Comparison of ENCODE assay signal across 17 cellular contexts in genomic region chr17:7292729-7293128, GRCh38. TPM values are rescaled to one million over a fixed set of nuclear protein-coding genes. Genes with fewer than 3 reads are reported as not detected.
DNase-seq lines count a peak whose midpoint lies in the region; ATAC-seq and TF ChIP-seq lines count a peak whose summit lies in the region.
"Had no signal": no experiment of that assay in that cellular context is flagged by ENCODE, and none has a peak within 500 bp of the region (broad histone marks: within the 10 kb centered on the region; RNA-seq: fewer than 3 reads in every experiment).

No MANE protein-coding gene starts in this region.

- H3K27ac Mint-ChIP-seq in CD8-positive, alpha-beta memory T cell, result peak overlapping the region in 1 of 8 donors; percentile 9
- H3K27ac Mint-ChIP-seq: activated T-cell treated with anti-CD3 and anti-CD28 coated beads, Interleukin-2, amount 50 U/mL, for 24 hours had no signal

- H3K4me3 ChIP-seq in CD8-positive, alpha-beta memory T cell (ENCODE audit: low read length), result no peak overlapping the region
- H3K4me3 ChIP-seq in SK-N-MC (peak overlapping the region; percentile 81), gastrocnemius medialis (no peak overlapping the region), aorta (ENCODE audit: low read length in 2 of 2) (no peak overlapping the region)
- H3K4me3 ChIP-seq: ovary, smooth muscle cell had no signal

- H3K36me3 ChIP-seq in CD8-positive, alpha-beta memory T cell (ENCODE audit: insufficient read depth, low read length), result no peaks in the 10 kb centered on the region
- H3K36me3 ChIP-seq in SK-N-MC (ENCODE audit: insufficient read depth, low read length) (no peaks in the 10 kb centered on the region), gastrocnemius medialis (no peaks in the 10 kb centered on the region), aorta (ENCODE audit: control insufficient read depth in 1 of 2, insufficient read depth in 2 of 2, low read length in 1 of 2) (no peaks in the 10 kb centered on the region)
- H3K36me3 ChIP-seq: ovary had no signal

- no peak for DNase-seq in CD8-positive, alpha-beta memory T cell
- no peak for DNase-seq in SK-N-MC (ENCODE audit: low read depth, low spot score)
- peak; percentile 48 for DNase-seq in left ventricle myocardium superior
- DNase-seq in gastrocnemius medialis, result peak in 1 of 2 donors; percentile 56
- DNase-seq in stimulated activated CD4-positive, alpha-beta T cell treated with anti-CD3 and anti-CD28 coated beads, Interleukin-2, amount 100 ng/mL, for 24 hours, result no peak
- no peak for DNase-seq in aorta
- no peak for DNase-seq in cerebellum (ENCODE audit: low spot score)
- DNase-seq: activated CD4-positive, alpha-beta T cell treated with anti-CD3 and anti-CD28 coated beads, Interleukin-2, amount 50 U/mL, for 4 hours; activated T-cell treated with anti-CD3 and anti-CD28 coated beads, Interleukin-2, amount 50 U/mL, for 24 hours; DMS53; glutamatergic neuron; GOT3; NCI-H2029; NCI-H510A treated with DMSO at 0.1 percent for 48 hours; stimulated activated naive CD4-positive, alpha-beta T cell treated with Interleukin-2 at 50 U/mL for 16 hours had no signal

- in situ Hi-C loops in gastrocnemius medialis (cut with MboI; ENCODE audit: low sequenced_read_pairs in 4 of 4), result no loop called here

- peaks cover 0 to 2% (median 0%) of the 10 kb centered on the region in 5 donors for H3K9me3 Mint-ChIP-seq in CD8-positive, alpha-beta memory T cell
- H3K9me3 Mint-ChIP-seq: activated T-cell treated with anti-CD3 and anti-CD28 coated beads, Interleukin-2, amount 50 U/mL, for 24 hours had no signal

- intact Hi-C loops in left ventricle myocardium superior (cut with micrococcal nuclease), result no loop called here
- intact Hi-C loops in gastrocnemius medialis (cut with DNase I; ENCODE audit: low total_unique reads), result no loop called here
- intact Hi-C loops in aorta (cut with DNase I), result loop anchor here in 1 of 2 donors (10.0 kb wide), 1 partner anchor 248 kb away; the partner anchor contains the start of gene SLC16A11

- H3K27ac ChIP-seq in CD8-positive, alpha-beta memory T cell (ENCODE audit: low read depth, low read length), result no peak overlapping the region
- H3K27ac ChIP-seq in SK-N-MC (no peak overlapping the region), gastrocnemius medialis (peak overlapping the region; percentile 95 to 100 (median 98)), aorta (ENCODE audit: low read depth in 1 of 2, low read length in 2 of 2) (no peak overlapping the region)
- H3K27ac ChIP-seq: ovary had no signal

- peak overlapping the region in 4 of 7 donors; percentile 1 to 60 (median 40) for H3K4me3 Mint-ChIP-seq in CD8-positive, alpha-beta memory T cell
- H3K4me3 Mint-ChIP-seq: activated T-cell treated with anti-CD3 and anti-CD28 coated beads, Interleukin-2, amount 50 U/mL, for 24 hours had no signal

- CTCF ChIA-PET in CD8-positive, alpha-beta memory T cell (lab: Charles Lee), result interaction anchor here (2.5 kb wide), 1 partner anchor 11 kb away, joined by 10 read pairs; the partner anchor contains the start of gene SLC2A4

- no peak for TF ChIP-seq CTCF in gastrocnemius medialis (IDR thresholded peaks at IDR 0.05 in 4 of 5, conservative IDR thresholded peaks at IDR 0.05 in 1 of 5)

- no peak overlapping the region for H3K9ac ChIP-seq in SK-N-MC (ENCODE audit: insufficient read length)

- peaks cover 24% of the 10 kb centered on the region for H3K4me1 ChIP-seq in CD8-positive, alpha-beta memory T cell (ENCODE audit: insufficient read depth, low read length)
- H3K4me1 ChIP-seq in gastrocnemius medialis, result peaks cover 47 to 57% of the 10 kb centered on the region in 2 donors
- no peaks in the 10 kb centered on the region for H3K4me1 ChIP-seq in aorta (ENCODE audit: control insufficient read depth in 1 of 2, insufficient read depth in 2 of 2, low read length in 2 of 2)

- 38 to 44% methylated on average over 6 of the region's 6 CpGs for WGBS in aorta, 2 donors

- peaks cover 14 to 27% (median 22%) of the 10 kb centered on the region in 3 donors for H3K4me1 Mint-ChIP-seq in CD8-positive, alpha-beta memory T cell

- POLR2A ChIA-PET in CD8-positive, alpha-beta memory T cell (lab: Charles Lee), result no interaction called here

- H3K36me3 Mint-ChIP-seq in CD8-positive, alpha-beta memory T cell, result no peaks in the 10 kb centered on the region

- H3K27me3 ChIP-seq in CD8-positive, alpha-beta memory T cell (ENCODE audit: insufficient read depth, low read length, poor library complexity, severe bottlenecking), result peaks cover 7% of the 10 kb centered on the region
- H3K27me3 ChIP-seq in gastrocnemius medialis (no peaks in the 10 kb centered on the region), aorta (ENCODE audit: control insufficient read depth in 1 of 2, insufficient read depth in 2 of 2, low read length in 1 of 2) (peaks cover 0 to 2% of the 10 kb centered on the region in 2 donors)

- peaks cover 30 to 32% of the 10 kb centered on the region in 2 donors for H3K27me3 Mint-ChIP-seq in CD8-positive, alpha-beta memory T cell

- no peak for ATAC-seq in left ventricle myocardium superior
- no peak for ATAC-seq in gastrocnemius medialis
- no peak for ATAC-seq in aorta (ENCODE audit: low FRiP score)

- TF ChIP-seq POLR2A in gastrocnemius medialis (IDR thresholded peaks at IDR 0.05), result no peak

- H3K9me3 ChIP-seq in CD8-positive, alpha-beta memory T cell (ENCODE audit: low read length), result no peaks in the 10 kb centered on the region
- H3K9me3 ChIP-seq in SK-N-MC (ENCODE audit: low read depth, low read length) (no peaks in the 10 kb centered on the region), gastrocnemius medialis (no peaks in the 10 kb centered on the region), aorta (ENCODE audit: control insufficient read depth, low read length) (no peaks in the 10 kb centered on the region)
- H3K9me3 ChIP-seq: ovary had no signal

RNA-seq across cellular contexts. Expression of gene YBX2, which starts 1.7 kb away (rescaled TPM):
- total RNA-seq in CD8-positive, alpha-beta memory T cell, result under 1 TPM; 0.07 to 0.26 TPM
- not detected for polyA plus RNA-seq in CD8-positive, alpha-beta memory T cell
- 0.77 TPM for total RNA-seq in left ventricle myocardium superior
- 1 to 10 TPM in 1 of 4 donors, under 1 TPM in 2, not detected in 1; 0.42 to 2.2 (median 0.46) TPM for total RNA-seq in gastrocnemius medialis
- under 1 TPM; 0.10 to 0.60 TPM for total RNA-seq in aorta
- polyA plus RNA-seq in aorta, result 1 to 10 TPM in 1 of 2 donors, not detected in 1; 5.6 TPM
- total RNA-seq in cerebellum, result 1.5 TPM

RNA-seq across cellular contexts. Expression of gene SLC2A4, which starts 11.2 kb away (rescaled TPM):
- total RNA-seq in CD8-positive, alpha-beta memory T cell, result under 1 TPM; 0.18 to 0.24 TPM
- not detected for polyA plus RNA-seq in CD8-positive, alpha-beta memory T cell
- 170 TPM for total RNA-seq in left ventricle myocardium superior
- 100 to 1,000 TPM; 148 to 310 (median 227) TPM for total RNA-seq in gastrocnemius medialis
- 1 to 10 TPM; 2.5 to 3.9 TPM for total RNA-seq in aorta
- 1 to 10 TPM in 1 of 2 donors, under 1 TPM in 1; 0.63 to 1.6 TPM for polyA plus RNA-seq in aorta
- 0.18 TPM for total RNA-seq in cerebellum
- total RNA-seq: smooth muscle cell had no signal
- polyA plus RNA-seq: smooth muscle cell had no signal

RNA-seq across cellular contexts. Expression of gene EIF5A, which starts 14.7 kb away (rescaled TPM):
- 1,000 to 10,000 TPM; 1,533 to 1,595 TPM for total RNA-seq in CD8-positive, alpha-beta memory T cell
- polyA plus RNA-seq in CD8-positive, alpha-beta memory T cell, result 230 TPM
- total RNA-seq in left ventricle myocardium superior, result 311 TPM
- total RNA-seq in gastrocnemius medialis, result 100 to 1,000 TPM; 115 to 384 (median 273) TPM
- total RNA-seq in aorta, result 100 to 1,000 TPM; 198 to 280 TPM
- polyA plus RNA-seq in aorta, result 100 to 1,000 TPM; 223 to 232 TPM
- 81.6 TPM for total RNA-seq in cerebellum

RNA-seq across cellular contexts. Expression of gene GPS2, which starts 22.4 kb away (rescaled TPM):
- total RNA-seq in CD8-positive, alpha-beta memory T cell, result 10 to 100 TPM; 81.1 to 85.2 TPM
- polyA plus RNA-seq in CD8-positive, alpha-beta memory T cell, result 116 TPM
- total RNA-seq in left ventricle myocardium superior (75.0 TPM), gastrocnemius medialis (100 to 1,000 TPM; 135 to 240 (median 169) TPM), aorta (10 to 100 TPM; 49.5 to 55.6 TPM), cerebellum (29.2 TPM)
- 10 to 100 TPM; 55.0 to 99.1 TPM for polyA plus RNA-seq in aorta

RNA-seq across cellular contexts. Expression of gene CLDN7, which starts 30.5 kb away (rescaled TPM):
- 1 to 10 TPM in 1 of 2 experiments, under 1 TPM in 1; 0.63 to 1.1 TPM for total RNA-seq in CD8-positive, alpha-beta memory T cell
- 2.1 TPM for polyA plus RNA-seq in CD8-positive, alpha-beta memory T cell
- 1.8 TPM for total RNA-seq in left ventricle myocardium superior
- total RNA-seq in gastrocnemius medialis, result 1 to 10 TPM in 1 of 4 donors, under 1 TPM in 1, not detected in 2; 0.46 to 5.1 TPM
- 1 to 10 TPM; 3.3 to 9.9 TPM for total RNA-seq in aorta
- polyA plus RNA-seq in aorta, result 10 to 100 TPM in 1 of 2 donors, 1 to 10 TPM in 1; 1.1 to 37.6 TPM
- total RNA-seq in cerebellum, result 0.54 TPM

Comparison
In these comparisons a context has a peak if more than half of its experiments do, and no peak if none do; other contexts are left out.
1. H3K27ac ChIP-seq: peak in gastrocnemius medialis (4 of 4); none in CD8-positive, alpha-beta memory T cell (single experiment), SK-N-MC (single experiment) and aorta (0 of 2).
2. RNA of gene SLC2A4, which starts 11.2 kb away (total RNA-seq): 148 to 310 TPM in gastrocnemius medialis and 170 TPM in left ventricle myocardium superior (single experiment); 2.5 to 3.9 TPM in aorta, 0.18 to 0.24 TPM in CD8-positive, alpha-beta memory T cell and 0.18 TPM in cerebellum (single experiment); every median in the first group is over 10 times any median in the second.